Comparison of ENCODE assay signal across 24 cellular contexts in genomic region chr10:11765141-11765540, GRCh38.
"Had no signal": no experiment of that assay in that cellular context is flagged by ENCODE, and none has a peak within 500 bp of the region (broad histone marks: within the 10 kb centered on the region; RNA-seq: fewer than 3 reads in every experiment).

No MANE protein-coding gene starts in this region.

- H3K27me3 ChIP-seq: heart right ventricle, hepatocyte, neural progenitor cell, neutrophil, sigmoid colon, spleen, tibial nerve, uterus had no signal

- DNase-seq: heart right ventricle; islet precursor cell; lower lobe of right lung; mammary epithelial cell; mesenchymal stem cell; naive B cell; natural killer cell; nephron progenitor cell; occipital lobe; retina; right cardiac atrium; sigmoid colon; small intestine; spleen; stimulated activated CD4-positive, alpha-beta T cell treated with anti-CD3 and anti-CD28 coated beads, Interleukin-4, amount 100 ng/mL, for 24 hours; stimulated activated naive CD4-positive, alpha-beta T cell treated with Interleukin-2 at 50 U/mL for 16 hours; stimulated activated naive CD8-positive, alpha-beta T cell treated with anti-CD3 and anti-CD28 coated beads, Interleukin-15, amount 100 ng/mL, for 72 hours; substantia nigra; uterus had no signal

- H3K9me3 ChIP-seq: heart right ventricle, lower lobe of right lung, neutrophil, sigmoid colon, spleen, tibial nerve, uterus had no signal

- ATAC-seq: heart right ventricle; lower lobe of right lung; natural killer cell; stimulated activated effector memory CD8-positive, alpha-beta T cell treated with anti-CD3 and anti-CD28 coated beads, Interleukin-12 subunit alpha, Interleukin-12 subunit beta, amount 100 ng/mL, for 72 hours; stimulated activated naive CD8-positive, alpha-beta T cell treated with anti-CD3 and anti-CD28 coated beads, Interleukin-15, amount 100 ng/mL, for 72 hours had no signal

- H3K4me1 ChIP-seq: lower lobe of right lung, neural progenitor cell, sigmoid colon, spleen, tibial nerve, uterus had no signal

- H3K4me3 ChIP-seq: heart right ventricle, hepatocyte, lower lobe of right lung, neural progenitor cell, sigmoid colon, spleen, tibial nerve, uterus had no signal

- H3K36me3 ChIP-seq: neural progenitor cell, uterus had no signal

- H3K27ac ChIP-seq: heart right ventricle, hepatocyte, lower lobe of right lung, neural progenitor cell, neutrophil, sigmoid colon, spleen, tibial nerve, uterus had no signal
